ENCODE assay signal across 9 cellular contexts in the genomic region with DNA sequence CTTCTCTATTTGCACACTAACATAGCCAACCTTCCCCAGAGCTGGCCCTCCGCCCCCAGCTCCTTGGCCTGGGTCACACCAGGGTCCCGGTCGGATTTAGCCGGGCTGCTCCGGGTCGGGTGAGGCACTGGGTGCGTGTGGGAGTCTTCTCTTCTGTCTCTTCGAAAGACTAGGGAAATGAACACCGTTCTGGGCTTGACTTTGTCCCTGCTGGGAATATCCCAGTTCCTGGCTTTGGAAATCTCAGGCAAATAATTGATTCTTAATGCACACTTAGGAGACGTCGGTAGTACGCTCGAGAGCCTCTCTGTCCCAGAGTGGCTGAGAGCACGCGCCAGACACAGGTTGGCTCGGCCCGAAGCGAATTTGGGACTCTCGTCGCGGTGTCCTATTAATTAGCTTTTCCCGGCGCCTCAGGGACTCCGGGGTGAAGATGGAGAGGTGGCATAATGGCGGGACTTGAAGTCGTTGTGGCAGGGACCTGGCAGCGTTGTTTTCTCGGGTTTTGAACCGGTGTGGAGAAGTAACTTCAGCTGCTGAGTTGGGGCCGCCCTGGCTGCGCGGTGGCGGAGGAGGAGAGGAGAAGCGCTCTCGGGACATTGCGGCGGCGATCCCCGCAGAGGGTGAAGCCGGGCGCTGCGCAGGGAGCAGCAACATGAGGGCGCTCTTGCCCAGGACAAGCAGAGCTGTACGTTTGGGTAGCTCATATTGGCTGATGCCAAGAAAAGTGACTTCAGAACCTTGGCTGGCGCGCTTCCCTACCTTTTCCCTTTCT. TPM values are rescaled to one million over a fixed set of nuclear protein-coding genes. Genes with fewer than 3 reads are reported as not detected.
A peak's percentile ranks its signal among the peaks of the same experiment; 100 is the strongest.
DNase-seq lines count a peak whose midpoint lies in the region; ATAC-seq and TF ChIP-seq lines count a peak whose summit lies in the region.
"Had no signal": no experiment of that assay in that cellular context is flagged by ENCODE, and none has a peak within 500 bp of the region (broad histone marks: within the 10 kb centered on the region; RNA-seq: fewer than 3 reads in every experiment).

No MANE protein-coding gene starts in this region.

- H3K27me3 ChIP-seq in mammary epithelial cell (ENCODE audit: insufficient read depth, low read length) = peaks cover 74% of the 10 kb centered on the region
- H3K27me3 ChIP-seq in breast epithelium = peaks cover 0 to 97% of the 10 kb centered on the region in 2 donors
- peaks cover 0 to 32% (median 9%) of the 10 kb centered on the region in 4 donors for H3K27me3 ChIP-seq in upper lobe of left lung

- TF ChIP-seq EP300 in upper lobe of left lung (IDR thresholded peaks at IDR 0.05) = no peak

- peak overlapping the region; percentile 33 for H2AFZ ChIP-seq in mammary epithelial cell (ENCODE audit: low read depth, low read length)

- peak overlapping the region; percentile 21 for H3K4me2 ChIP-seq in mammary epithelial cell (ENCODE audit: insufficient read depth, low read depth, low read length)

- intact Hi-C loops in mammary epithelial cell (cut with micrococcal nuclease) (loop anchor here (5.0 kb wide), 1 partner anchor 448 kb away; no protein-coding TSS in a partner anchor), breast epithelium (cut with DNase I; ENCODE audit: low total_unique reads) (no loop called here)

- H3K36me3 ChIP-seq in mammary epithelial cell (ENCODE audit: insufficient read depth, low read length) = no peaks in the 10 kb centered on the region
- H3K36me3 ChIP-seq in breast epithelium = no peaks in the 10 kb centered on the region
- no peaks in the 10 kb centered on the region for H3K36me3 ChIP-seq in upper lobe of left lung

- BruUV-seq in mammary epithelial cell (replicated peaks; lab: Mats Ljungman, UMichigan) = no TSS peak

- peak overlapping the region in 1 of 2 donors; percentile 72 for H3K27ac Mint-ChIP-seq in activated naive CD4-positive, alpha-beta T cell treated with anti-CD3 and anti-CD28 coated beads, Interleukin-2, amount 50 U/mL, for 72 hours

- 5% methylated on average over 32 of the region's 46 CpGs for WGBS in mammary epithelial cell (ENCODE audit: low coverage, missing lambda C conversion rate)
- WGBS in upper lobe of left lung, 2 donors = 5% methylated on average over 13 to 45 of the region's 46 CpGs

- no peaks in the 10 kb centered on the region for H3K9me3 ChIP-seq in mammary epithelial cell (replicated peaks; ENCODE audit: insufficient read depth, low read length)
- H3K9me3 ChIP-seq in breast epithelium = no peaks in the 10 kb centered on the region
- no peaks in the 10 kb centered on the region for H3K9me3 ChIP-seq in upper lobe of left lung

- H3K4me1 ChIP-seq in mammary epithelial cell (ENCODE audit: insufficient read depth, low read length) (no peaks in the 10 kb centered on the region), breast epithelium (no peaks in the 10 kb centered on the region), upper lobe of left lung (peaks cover 0 to 8% (median 1%) of the 10 kb centered on the region in 4 donors)

- no peak overlapping the region for H3K9ac ChIP-seq in mammary epithelial cell (ENCODE audit: insufficient read depth, low read length)

- no peak for TF ChIP-seq POLR2A in breast epithelium (IDR thresholded peaks at IDR 0.05)
- TF ChIP-seq POLR2A in upper lobe of left lung (IDR thresholded peaks at IDR 0.05) = no peak

- CTCF ChIA-PET in mammary epithelial cell (lab: Charles Lee; ENCODE audit: low non-redundant PET) = interaction anchor here (0.5 kb wide), 1 partner anchor 102 kb away, joined by 4 read pairs; no protein-coding TSS in a partner anchor

- in situ Hi-C loops in mammary epithelial cell (cut with MboI; ENCODE audit: low sequenced_read_pairs in 2 of 2) = loop anchor here (25.0 kb wide), 2 partner anchors 763 to 1438 kb away; no protein-coding TSS in a partner anchor

- peak; percentile 21 to 61 for ATAC-seq in upper lobe of left lung (ENCODE audit: low FRiP score in 2 of 2)
- ATAC-seq in HG02798 (IDR thresholded peaks at IDR 0.05; ENCODE audit: poor library complexity, unreplicated experiment) = no peak
- no peak for ATAC-seq in HG02763 (IDR thresholded peaks at IDR 0.05; ENCODE audit: unreplicated experiment)
- no peak for ATAC-seq in activated naive CD4-positive, alpha-beta T cell treated with anti-CD3 and anti-CD28 coated beads, Interleukin-2, amount 50 U/mL, for 72 hours

- dilution Hi-C loops in mammary epithelial cell (cut with HindIII; ENCODE audit: low sequenced_read_pairs) = no loop called here

- H3K27ac ChIP-seq in mammary epithelial cell (ENCODE audit: insufficient read depth, low read depth, low read length) (no peak overlapping the region), breast epithelium (no peak overlapping the region), upper lobe of left lung (no peak overlapping the region)

- H3K79me2 ChIP-seq in mammary epithelial cell (ENCODE audit: insufficient read depth, low read length) = no peaks in the 10 kb centered on the region

- DNase-seq in mammary epithelial cell (no peak), breast epithelium (ENCODE audit: low spot score in 2 of 2) (no peak), NCI-H82 treated with DMSO at 0.1 percent for 48 hours (lab: John Stamatoyannopoulos, UW; ENCODE audit: unreplicated experiment) (peak; percentile 75), glomerular visceral epithelial cell (ENCODE audit: extremely low spot score) (peak; percentile 68), upper lobe of left lung (peak in 1 of 2 donors; percentile 77)
- DNase-seq in activated naive CD4-positive, alpha-beta T cell treated with anti-CD3 and anti-CD28 coated beads, Interleukin-2, amount 50 U/mL, for 72 hours (ENCODE audit: low spot score in 2 of 2) = no peak
- DNase-seq: DND-41 had no signal

- TF ChIP-seq CTCF in mammary epithelial cell (conservative IDR thresholded peaks at IDR 0.05 in 1 of 2, IDR thresholded peaks at IDR 0.05 in 1 of 2; ENCODE audit: extremely low read depth in 1 of 2, insufficient read depth in 1 of 2, low read depth in 1 of 2, low read length in 2 of 2) (peak; percentile 19 to 52), breast epithelium (IDR thresholded peaks at IDR 0.05) (no peak), upper lobe of left lung (IDR thresholded peaks at IDR 0.05) (peak in 2 of 6 experiments; percentile 10 to 13)

- H3K9me3 Mint-ChIP-seq in activated naive CD4-positive, alpha-beta T cell treated with anti-CD3 and anti-CD28 coated beads, Interleukin-2, amount 50 U/mL, for 72 hours = peaks cover 10 to 18% of the 10 kb centered on the region in 2 donors

- peaks cover 28 to 37% of the 10 kb centered on the region in 2 donors for H3K36me3 Mint-ChIP-seq in activated naive CD4-positive, alpha-beta T cell treated with anti-CD3 and anti-CD28 coated beads, Interleukin-2, amount 50 U/mL, for 72 hours

- H3K4me3 ChIP-seq in mammary epithelial cell (replicated peaks in 1 of 3; ENCODE audit: insufficient read depth in 1 of 3, low read depth in 2 of 3, low read length in 3 of 3) (no peak overlapping the region), breast epithelium (peak overlapping the region in 1 of 3 donors; percentile 4), upper lobe of left lung (no peak overlapping the region)

- H4K20me1 ChIP-seq in mammary epithelial cell (ENCODE audit: insufficient read depth, low read length) = no peaks in the 10 kb centered on the region

RNA-seq across cellular contexts. Expression of a gene that starts 7.5 kb away (rescaled TPM):
- total RNA-seq in mammary epithelial cell = not detected
- polyA plus RNA-seq in mammary epithelial cell = not detected
- polyA minus RNA-seq in mammary epithelial cell = not detected
- total RNA-seq in breast epithelium = not detected
- not detected for total RNA-seq in upper lobe of left lung
- not detected for total RNA-seq in activated naive CD4-positive, alpha-beta T cell treated with anti-CD3 and anti-CD28 coated beads, Interleukin-2, amount 50 U/mL, for 72 hours

Comparison
In these comparisons a context has a peak if more than half of its experiments do, and no peak if none do; other contexts are left out.
1. CTCF ChIP-seq: peak in mammary epithelial cell (2 of 2); none in breast epithelium (0 of 3).
2. DNase-seq: peak in NCI-H82 treated with DMSO at 0.1 percent for 48 hours (single experiment) and glomerular visceral epithelial cell (single experiment); none in mammary epithelial cell (single experiment), breast epithelium (0 of 2) and activated naive CD4-positive, alpha-beta T cell treated with anti-CD3 and anti-CD28 coated beads, Interleukin-2, amount 50 U/mL, for 72 hours (0 of 2).
3. ATAC-seq: peak in upper lobe of left lung (2 of 2); none in HG02798 (single experiment), HG02763 (single experiment) and activated naive CD4-positive, alpha-beta T cell treated with anti-CD3 and anti-CD28 coated beads, Interleukin-2, amount 50 U/mL, for 72 hours (0 of 2).